ENCODE assay signal across 30 cellular contexts in the genomic region with DNA sequence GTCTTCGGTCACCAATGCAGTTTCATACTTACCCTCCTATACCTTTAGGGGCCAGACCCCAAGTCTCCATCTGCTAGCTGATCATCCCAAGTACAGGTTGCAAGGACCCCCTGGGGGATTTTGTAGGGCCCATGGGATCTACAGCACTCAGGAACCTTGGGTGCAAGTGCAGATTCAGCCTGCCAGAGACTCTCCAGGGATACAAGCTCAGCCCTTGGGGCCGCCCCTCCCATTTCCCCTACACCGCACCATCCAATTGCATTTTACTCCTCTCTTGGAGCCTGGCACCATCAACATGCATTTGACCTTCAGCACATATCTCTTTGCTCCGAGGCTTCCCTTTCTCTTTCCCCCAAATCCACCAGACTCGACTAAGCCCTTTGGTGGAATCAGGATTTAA.
"Had no signal": no experiment of that assay in that cellular context is flagged by ENCODE, and none has a peak within 500 bp of the region (broad histone marks: within the 10 kb centered on the region; RNA-seq: fewer than 3 reads in every experiment).

No MANE protein-coding gene starts in this region.

- H3K4me2 ChIP-seq: smooth muscle cell had no signal

- H3K9me3 ChIP-seq: left lung, lower lobe of right lung, mucosa of descending colon, pancreas, prostate gland, thyroid gland, transverse colon, upper lobe of left lung, vagina had no signal

- H3K36me3 ChIP-seq: left lung, lower lobe of right lung, pancreas, prostate gland, thyroid gland, transverse colon, upper lobe of left lung, vagina had no signal

- DNase-seq: hippocampal formation; kidney; left colon; left lung; lower lobe of right lung; mammary epithelial cell; mesenchymal stem cell; mucosa of descending colon; naive thymus-derived CD4-positive, alpha-beta T cell; nucleus accumbens; pancreas; posterior cingulate gyrus; retina; right cardiac atrium; stimulated activated CD4-positive, alpha-beta T cell treated with anti-CD3 and anti-CD28 coated beads, Interleukin-1b, Interleukin-23, amount 100 ng/mL, for 48 hours; stimulated activated CD4-positive, alpha-beta T cell treated with anti-CD3 and anti-CD28 coated beads, Interleukin-2, amount 100 ng/mL, for 48 hours; stimulated activated CD4-positive, alpha-beta T cell treated with anti-CD3 and anti-CD28 coated beads, Interleukin-4, amount 100 ng/mL, for 4 hours; stimulated activated CD8-positive, alpha-beta memory T cell treated with anti-CD3 and anti-CD28 coated beads, Interleukin-4, amount 100 ng/mL, for 48 hours; stimulated activated naive CD4-positive, alpha-beta T cell treated with Interleukin-2 at 50 U/mL for 16 hours; stimulated activated naive CD8-positive, alpha-beta T cell treated with anti-CD3 and anti-CD28 coated beads, Interleukin-15, amount 100 ng/mL, for 72 hours; substantia nigra; thyroid gland; transverse colon; upper lobe of left lung had no signal

- H3K9me3 Mint-ChIP-seq: mesothelial cell of epicardium; natural killer cell treated with Interleukin-12 subunit alpha and Interleukin-12 subunit beta and Interleukin-15 and Interleukin-18, amount 100 ng/mL, for 72 hours; stimulated activated naive CD8-positive, alpha-beta T cell treated with anti-CD3 and anti-CD28 coated beads, Interleukin-15, amount 100 ng/mL, for 72 hours had no signal

- ATAC-seq: left colon; left lung; lower lobe of right lung; mucosa of descending colon; naive thymus-derived CD4-positive, alpha-beta T cell; natural killer cell treated with Interleukin-12 subunit alpha and Interleukin-12 subunit beta and Interleukin-15 and Interleukin-18, amount 100 ng/mL, for 72 hours; pancreas; right cardiac atrium; stimulated activated memory B cell treated with anti-CD40 and anti-IgM and Interleukin-4, amounts not matched to agents 10 μg/mL and 1 μg/mL and 100 μg/mL, for 72 hours; stimulated activated naive CD8-positive, alpha-beta T cell treated with anti-CD3 and anti-CD28 coated beads, Interleukin-15, amount 100 ng/mL, for 72 hours had no signal

- H3K27ac Mint-ChIP-seq: mesothelial cell of epicardium; naive thymus-derived CD4-positive, alpha-beta T cell; natural killer cell treated with Interleukin-12 subunit alpha and Interleukin-12 subunit beta and Interleukin-15 and Interleukin-18, amount 100 ng/mL, for 72 hours; stimulated activated memory B cell treated with anti-CD40 and anti-IgM and Interleukin-4, amounts not matched to agents 10 μg/mL and 1 μg/mL and 100 μg/mL, for 72 hours had no signal

- H3K4me3 Mint-ChIP-seq: mesothelial cell of epicardium; naive thymus-derived CD4-positive, alpha-beta T cell; natural killer cell treated with Interleukin-12 subunit alpha and Interleukin-12 subunit beta and Interleukin-15 and Interleukin-18, amount 100 ng/mL, for 72 hours; stimulated activated memory B cell treated with anti-CD40 and anti-IgM and Interleukin-4, amounts not matched to agents 10 μg/mL and 1 μg/mL and 100 μg/mL, for 72 hours; stimulated activated naive CD8-positive, alpha-beta T cell treated with anti-CD3 and anti-CD28 coated beads, Interleukin-15, amount 100 ng/mL, for 72 hours had no signal

- H3K4me1 ChIP-seq: left lung, lower lobe of right lung, pancreas, prostate gland, vagina had no signal

- H3K27me3 ChIP-seq: thyroid gland, vagina had no signal

- H3K36me3 Mint-ChIP-seq: mesothelial cell of epicardium; natural killer cell treated with Interleukin-12 subunit alpha and Interleukin-12 subunit beta and Interleukin-15 and Interleukin-18, amount 100 ng/mL, for 72 hours; stimulated activated memory B cell treated with anti-CD40 and anti-IgM and Interleukin-4, amounts not matched to agents 10 μg/mL and 1 μg/mL and 100 μg/mL, for 72 hours had no signal

- H3K4me1 Mint-ChIP-seq: mesothelial cell of epicardium had no signal

- H3K4me3 ChIP-seq: left lung, lower lobe of right lung, mucosa of descending colon, pancreas, prostate gland, smooth muscle cell, thyroid gland, transverse colon, upper lobe of left lung, vagina had no signal

- H3K27ac ChIP-seq: left lung, lower lobe of right lung, pancreas, prostate gland, thyroid gland, transverse colon, upper lobe of left lung, vagina had no signal
